ENCODE assay signal across 31 cellular contexts in the genomic region with DNA sequence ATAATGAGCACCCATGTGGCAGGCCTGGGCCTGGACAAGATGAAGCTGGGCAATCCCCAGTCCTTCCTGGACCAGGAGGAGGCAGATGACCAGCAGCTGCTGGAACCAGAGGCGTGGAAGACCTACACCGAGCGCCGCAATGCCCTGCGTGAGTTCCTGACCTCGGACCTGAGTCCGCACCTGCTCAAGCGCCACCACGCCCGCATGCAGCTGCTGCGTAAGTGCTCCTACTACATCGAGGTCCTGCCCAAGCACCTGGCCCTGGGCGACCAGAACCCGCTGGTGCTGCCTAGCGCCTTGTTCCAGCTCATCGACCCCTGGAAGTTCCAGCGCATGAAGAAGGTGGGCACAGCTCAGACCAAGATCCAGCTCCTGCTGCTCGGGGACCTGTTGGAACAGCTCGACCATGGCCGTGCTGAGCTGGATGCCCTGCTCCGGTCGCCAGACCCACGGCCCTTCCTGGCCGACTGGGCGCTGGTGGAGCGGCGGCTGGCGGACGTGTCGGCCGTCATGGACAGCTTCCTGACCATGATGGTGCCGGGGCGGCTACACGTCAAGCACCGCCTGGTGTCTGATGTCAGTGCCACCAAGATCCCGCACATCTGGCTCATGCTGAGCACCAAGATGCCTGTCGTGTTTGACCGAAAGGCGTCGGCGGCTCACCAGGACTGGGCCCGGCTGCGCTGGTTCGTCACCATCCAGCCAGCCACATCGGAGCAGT. TPM values are rescaled to one million over a fixed set of nuclear protein-coding genes. Genes with fewer than 3 reads are reported as not detected.
DNase-seq lines count a peak whose midpoint lies in the region; ATAC-seq and TF ChIP-seq lines count a peak whose summit lies in the region.
"Had no signal": no experiment of that assay in that cellular context is flagged by ENCODE, and none has a peak within 500 bp of the region (broad histone marks: within the 10 kb centered on the region; RNA-seq: fewer than 3 reads in every experiment).

No MANE protein-coding gene starts in this region.

- TF ChIP-seq CTCF in osteocyte (IDR thresholded peaks at IDR 0.05): no peak

- H3K4me2 ChIP-seq in BLaER1: peak overlapping the region; percentile 100
- H3K4me2 ChIP-seq: smooth muscle cell had no signal

- H3K9me3 ChIP-seq in BLaER1: no peaks in the 10 kb centered on the region
- H3K9me3 ChIP-seq: esophagus muscularis mucosa, MG63, right atrium auricular region had no signal

- peaks cover 54% of the 10 kb centered on the region for H3K4me1 ChIP-seq in BLaER1
- H3K4me1 ChIP-seq: Caco-2 had no signal

- H3K9ac ChIP-seq in BLaER1: no peak overlapping the region

- peaks cover 4% of the 10 kb centered on the region for H3K36me3 Mint-ChIP-seq in osteocyte (ENCODE audit: unreplicated experiment)
- H3K36me3 Mint-ChIP-seq in stimulated activated naive B cell treated with anti-CD40 and anti-IgM and Interleukin-4, amounts not matched to agents 10 μg/mL and 1 μg/mL and 100 μg/mL, for 72 hours: peaks cover 15 to 23% of the 10 kb centered on the region in 2 donors

- no peak overlapping the region for H3K27ac Mint-ChIP-seq in osteocyte (ENCODE audit: unreplicated experiment)
- H3K27ac Mint-ChIP-seq in stimulated activated naive B cell treated with anti-CD40 and anti-IgM and Interleukin-4, amounts not matched to agents 10 μg/mL and 1 μg/mL and 100 μg/mL, for 72 hours: no peak overlapping the region
- H3K27ac Mint-ChIP-seq: activated CD4-positive, alpha-beta T cell treated with anti-CD3 and anti-CD28 coated beads, Interleukin-2, amount 10 ng/mL, durations not matched to agents 24 days and 14 days; activated naive CD4-positive, alpha-beta T cell treated with anti-CD3 and anti-CD28 coated beads, Interleukin-2, amount 50 U/mL, for 72 hours; WTC11 had no signal

- H3K9me3 Mint-ChIP-seq in osteocyte (ENCODE audit: unreplicated experiment): no peaks in the 10 kb centered on the region
- peaks cover 0 to 1% of the 10 kb centered on the region in 2 donors for H3K9me3 Mint-ChIP-seq in stimulated activated naive B cell treated with anti-CD40 and anti-IgM and Interleukin-4, amounts not matched to agents 10 μg/mL and 1 μg/mL and 100 μg/mL, for 72 hours
- H3K9me3 Mint-ChIP-seq: activated CD4-positive, alpha-beta T cell treated with anti-CD3 and anti-CD28 coated beads, Interleukin-2, amount 10 ng/mL, durations not matched to agents 24 days and 14 days; activated naive CD4-positive, alpha-beta T cell treated with anti-CD3 and anti-CD28 coated beads, Interleukin-2, amount 50 U/mL, for 72 hours; WTC11 had no signal

- H3K27ac ChIP-seq in BLaER1: no peak overlapping the region
- H3K27ac ChIP-seq: C4-2B, esophagus muscularis mucosa, right atrium auricular region, SJSA1 had no signal

- no peak for ATAC-seq in stimulated activated naive B cell treated with anti-CD40 and anti-IgM and Interleukin-4, amounts not matched to agents 10 μg/mL and 1 μg/mL and 100 μg/mL, for 72 hours (replicated peaks)
- ATAC-seq: activated naive CD4-positive, alpha-beta T cell treated with anti-CD3 and anti-CD28 coated beads, Interleukin-2, amount 50 U/mL, for 72 hours; HCT116; stimulated activated naive CD8-positive, alpha-beta T cell treated with anti-CD3 and anti-CD28 coated beads, Interleukin-15, Interleukin-2, amounts not matched to agents 100 U/mL and 50 U/mL, for 24 hours; WTC11 had no signal

- H3K4me1 Mint-ChIP-seq in osteocyte (ENCODE audit: unreplicated experiment): peaks cover 13% of the 10 kb centered on the region
- peaks cover 25 to 43% of the 10 kb centered on the region in 2 donors for H3K4me1 Mint-ChIP-seq in stimulated activated naive B cell treated with anti-CD40 and anti-IgM and Interleukin-4, amounts not matched to agents 10 μg/mL and 1 μg/mL and 100 μg/mL, for 72 hours

- DNase-seq in COLO668 (lab: John Stamatoyannopoulos, UW; ENCODE audit: unreplicated experiment) (peak; percentile 62), SHP77 treated with DMSO at 0.1 percent for 48 hours (lab: John Stamatoyannopoulos, UW) (peak; percentile 60), osteocyte (ENCODE audit: extremely low spot score, unreplicated experiment) (no peak)
- DNase-seq in stimulated activated CD4-positive, alpha-beta T cell treated with anti-CD3 and anti-CD28 coated beads, Interleukin-4, amount 100 ng/mL, for 4 hours: no peak
- DNase-seq in stimulated activated naive B cell treated with anti-CD40 and anti-IgM and Interleukin-4, amounts not matched to agents 10 μg/mL and 1 μg/mL and 100 μg/mL, for 72 hours: no peak
- DNase-seq: activated CD4-positive, alpha-beta T cell treated with anti-CD3 and anti-CD28 coated beads, Interleukin-2, amount 10 ng/mL, durations not matched to agents 24 days and 14 days; Caco-2; foreskin fibroblast; head of caudate nucleus; kidney; MG63; NCI-H1105; NCI-H2029 treated with DMSO at 0.1 percent for 48 hours; NCI-H2227 treated with DMSO at 0.1 percent for 48 hours; NCI-H526 treated with DMSO at 0.1 percent for 48 hours; posterior cingulate gyrus; stimulated activated naive CD8-positive, alpha-beta T cell treated with anti-CD3 and anti-CD28 coated beads, Interleukin-15, Interleukin-2, amounts not matched to agents 100 U/mL and 50 U/mL, for 24 hours had no signal

- peaks cover 66% of the 10 kb centered on the region for H4K20me1 ChIP-seq in BLaER1

- H3K36me3 ChIP-seq in BLaER1: no peaks in the 10 kb centered on the region

- no peak overlapping the region for H3K4me3 Mint-ChIP-seq in osteocyte (ENCODE audit: unreplicated experiment)
- peak overlapping the region in 1 of 2 donors; percentile 32 for H3K4me3 Mint-ChIP-seq in stimulated activated naive B cell treated with anti-CD40 and anti-IgM and Interleukin-4, amounts not matched to agents 10 μg/mL and 1 μg/mL and 100 μg/mL, for 72 hours
- H3K4me3 Mint-ChIP-seq: activated CD4-positive, alpha-beta T cell treated with anti-CD3 and anti-CD28 coated beads, Interleukin-2, amount 10 ng/mL, durations not matched to agents 24 days and 14 days; WTC11 had no signal

- H3K27me3 Mint-ChIP-seq in osteocyte (ENCODE audit: unreplicated experiment): no peaks in the 10 kb centered on the region
- no peaks in the 10 kb centered on the region for H3K27me3 Mint-ChIP-seq in stimulated activated naive B cell treated with anti-CD40 and anti-IgM and Interleukin-4, amounts not matched to agents 10 μg/mL and 1 μg/mL and 100 μg/mL, for 72 hours

- H3K4me3 ChIP-seq in BLaER1: no peak overlapping the region
- H3K4me3 ChIP-seq: esophagus muscularis mucosa, MG63, right atrium auricular region, SJSA1, smooth muscle cell had no signal

- peaks cover 59% of the 10 kb centered on the region for H3K27me3 ChIP-seq in BLaER1
- H3K27me3 ChIP-seq: MG63, right atrium auricular region had no signal

RNA-seq across cellular contexts. Expression of gene FNDC11, which starts 1.9 kb away (rescaled TPM):
- total RNA-seq in osteocyte: 0.13 and 0.34 TPM in 2 replicates
- total RNA-seq: Caco-2, right atrium auricular region had no signal

RNA-seq across cellular contexts. Expression of gene SRMS, which starts 8.3 kb away (rescaled TPM):
- total RNA-seq in osteocyte: not detected in 2 replicates
- total RNA-seq: activated CD4-positive, alpha-beta T cell treated with anti-CD3 and anti-CD28 coated beads, Interleukin-2, amount 10 ng/mL, durations not matched to agents 24 days and 14 days; activated CD8-positive, alpha-beta memory T cell treated with anti-CD3 and anti-CD28 coated beads for 36 hours; activated naive CD4-positive, alpha-beta T cell treated with anti-CD3 and anti-CD28 coated beads, Interleukin-2, amount 50 U/mL, for 72 hours; Caco-2; cerebellum; dermis microvascular lymphatic vessel endothelial cell; esophagus muscularis mucosa; myocyte; right atrium auricular region; SJSA1; smooth muscle cell; temporal lobe had no signal

RNA-seq across cellular contexts. Expression of gene HELZ2, which starts 18.2 kb away (rescaled TPM):
- total RNA-seq in osteocyte: 25.0 and 29.0 TPM in 2 replicates

RNA-seq across cellular contexts. Expression of gene PTK6, which starts 18.6 kb away (rescaled TPM):
- total RNA-seq in osteocyte: 0.13 TPM in 1 of 2 replicates, not detected in the other
- total RNA-seq: cerebellum, right atrium auricular region, SJSA1, smooth muscle cell, temporal lobe had no signal

RNA-seq across cellular contexts. Expression of gene PPDPF, which starts 35.3 kb away (rescaled TPM):
- total RNA-seq in osteocyte: 220 and 239 TPM in 2 replicates

Comparison
In these comparisons a context has a peak if more than half of its experiments do, and no peak if none do; other contexts are left out.
1. DNase-seq: peak in COLO668 (single experiment) and SHP77 treated with DMSO at 0.1 percent for 48 hours (single experiment); none in stimulated activated CD4-positive, alpha-beta T cell treated with anti-CD3 and anti-CD28 coated beads, Interleukin-4, amount 100 ng/mL, for 4 hours (0 of 2), osteocyte (single experiment) and stimulated activated naive B cell treated with anti-CD40 and anti-IgM and Interleukin-4, amounts not matched to agents 10 μg/mL and 1 μg/mL and 100 μg/mL, for 72 hours (single experiment).